In genomic region chr16:2009791-2010510, GRCh38 we compare ENCODE assay signal across 1 cellular context.
TF ChIP-seq lines count a peak whose summit lies in the region.

TSS of gene ZNF598 (minus strand) at chr16:2009821.

TF ChIP-seq in K562, 482 proteins besides CTCF, POLR2A, EP300 and RAD21 (continued from another document and continues in another):
- TF ChIP-seq ZNF707 (CRISPR knock-in tag; conservative IDR thresholded peaks at IDR 0.05) (no peak), NRF1 (conservative IDR thresholded peaks at IDR 0.05 in 1 of 2, IDR thresholded peaks at IDR 0.05 in 1 of 2) (no peak), ZKSCAN3 (CRISPR knock-in tag; IDR thresholded peaks at IDR 0.05) (no peak), RUNX1 (IDR thresholded peaks at IDR 0.05; ENCODE audit: low read depth) (no peak), ZNF384 (IDR thresholded peaks at IDR 0.05; ENCODE audit: low read depth, low read length) (no peak; the same call in 1 of the 2 replicates), NFATC3 (IDR thresholded peaks at IDR 0.05) (no peak), CBX2 (IDR thresholded peaks at IDR 0.05; ENCODE audit: insufficient read depth, low read length, poor library complexity, severe bottlenecking) (no peak), MTA1 (IDR thresholded peaks at IDR 0.05; ENCODE audit: borderline replicate concordance) (no peak), ID3 (CRISPR knock-in tag; IDR thresholded peaks at IDR 0.05) (no peak), ID3 (tag; IDR thresholded peaks at IDR 0.05) (peak; percentile 86), ZNF57 (CRISPR knock-in tag; IDR thresholded peaks at IDR 0.05) (no peak), PCBP2 (IDR thresholded peaks at IDR 0.05; ENCODE audit: low read depth, low read length, poor library complexity, severe bottlenecking) (no peak), ZNF197 (CRISPR knock-in tag; IDR thresholded peaks at IDR 0.05; ENCODE audit: low read depth) (peak; percentile 30; the same call in 1 of the 2 replicates), SAFB (IDR thresholded peaks at IDR 0.05; ENCODE audit: borderline replicate concordance, low read depth, low read length) (peak; percentile 89), E2F5 (CRISPR knock-in tag; IDR thresholded peaks at IDR 0.05) (peak; percentile 10; the same call in 1 of the 2 replicates), KDM1A (IDR thresholded peaks at IDR 0.05) (no peak), ZNF644 (tag; IDR thresholded peaks at IDR 0.05; ENCODE audit: low read depth) (0 out of 2 replicates have a peak, but pooled peaks have one; percentile 54), NFIC (IDR thresholded peaks at IDR 0.05) (peak; percentile 47), TCF3 (CRISPR knock-in tag; IDR thresholded peaks at IDR 0.05) (peak; percentile 18; the same call in 1 of the 2 replicates), ILF3 (IDR thresholded peaks at IDR 0.05; ENCODE audit: borderline replicate concordance) (no peak), POLR3A (IDR thresholded peaks at IDR 0.05; ENCODE audit: borderline replicate concordance, extremely low read depth, insufficient read depth, insufficient read length) (no peak), FOXK2 (conservative IDR thresholded peaks at IDR 0.05 in 1 of 2, IDR thresholded peaks at IDR 0.05 in 1 of 2; ENCODE audit: low read depth in 2 of 2) (peak; percentile 60 to 65; a peak in 3 of 4 replicates), RBM22 (IDR thresholded peaks at IDR 0.05; ENCODE audit: low read depth, low read length, poor library complexity, severe bottlenecking) (no peak), FOXP4 (CRISPR knock-in tag; IDR thresholded peaks at IDR 0.05; ENCODE audit: borderline replicate concordance) (no peak), ZNF444 (CRISPR knock-in tag; IDR thresholded peaks at IDR 0.05) (no peak), NFIX (CRISPR knock-in tag; IDR thresholded peaks at IDR 0.05; ENCODE audit: low read depth) (no peak), ZNF263 (CRISPR knock-in tag; IDR thresholded peaks at IDR 0.05; ENCODE audit: borderline replicate concordance) (no peak)
- TF ChIP-seq, protein P1, sequence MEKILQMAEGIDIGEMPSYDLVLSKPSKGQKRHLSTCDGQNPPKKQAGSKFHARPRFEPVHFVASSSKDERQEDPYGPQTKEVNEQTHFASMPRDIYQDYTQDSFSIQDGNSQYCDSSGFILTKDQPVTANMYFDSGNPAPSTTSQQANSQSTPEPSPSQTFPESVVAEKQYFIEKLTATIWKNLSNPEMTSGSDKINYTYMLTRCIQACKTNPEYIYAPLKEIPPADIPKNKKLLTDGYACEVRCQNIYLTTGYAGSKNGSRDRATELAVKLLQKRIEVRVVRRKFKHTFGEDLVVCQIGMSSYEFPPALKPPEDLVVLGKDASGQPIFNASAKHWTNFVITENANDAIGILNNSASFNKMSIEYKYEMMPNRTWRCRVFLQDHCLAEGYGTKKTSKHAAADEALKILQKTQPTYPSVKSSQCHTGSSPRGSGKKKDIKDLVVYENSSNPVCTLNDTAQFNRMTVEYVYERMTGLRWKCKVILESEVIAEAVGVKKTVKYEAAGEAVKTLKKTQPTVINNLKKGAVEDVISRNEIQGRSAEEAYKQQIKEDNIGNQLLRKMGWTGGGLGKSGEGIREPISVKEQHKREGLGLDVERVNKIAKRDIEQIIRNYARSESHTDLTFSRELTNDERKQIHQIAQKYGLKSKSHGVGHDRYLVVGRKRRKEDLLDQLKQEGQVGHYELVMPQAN (IDR thresholded peaks at IDR 0.05; ENCODE audit: borderline replicate concordance), result peak; percentile 93
- TF ChIP-seq, protein P2, sequence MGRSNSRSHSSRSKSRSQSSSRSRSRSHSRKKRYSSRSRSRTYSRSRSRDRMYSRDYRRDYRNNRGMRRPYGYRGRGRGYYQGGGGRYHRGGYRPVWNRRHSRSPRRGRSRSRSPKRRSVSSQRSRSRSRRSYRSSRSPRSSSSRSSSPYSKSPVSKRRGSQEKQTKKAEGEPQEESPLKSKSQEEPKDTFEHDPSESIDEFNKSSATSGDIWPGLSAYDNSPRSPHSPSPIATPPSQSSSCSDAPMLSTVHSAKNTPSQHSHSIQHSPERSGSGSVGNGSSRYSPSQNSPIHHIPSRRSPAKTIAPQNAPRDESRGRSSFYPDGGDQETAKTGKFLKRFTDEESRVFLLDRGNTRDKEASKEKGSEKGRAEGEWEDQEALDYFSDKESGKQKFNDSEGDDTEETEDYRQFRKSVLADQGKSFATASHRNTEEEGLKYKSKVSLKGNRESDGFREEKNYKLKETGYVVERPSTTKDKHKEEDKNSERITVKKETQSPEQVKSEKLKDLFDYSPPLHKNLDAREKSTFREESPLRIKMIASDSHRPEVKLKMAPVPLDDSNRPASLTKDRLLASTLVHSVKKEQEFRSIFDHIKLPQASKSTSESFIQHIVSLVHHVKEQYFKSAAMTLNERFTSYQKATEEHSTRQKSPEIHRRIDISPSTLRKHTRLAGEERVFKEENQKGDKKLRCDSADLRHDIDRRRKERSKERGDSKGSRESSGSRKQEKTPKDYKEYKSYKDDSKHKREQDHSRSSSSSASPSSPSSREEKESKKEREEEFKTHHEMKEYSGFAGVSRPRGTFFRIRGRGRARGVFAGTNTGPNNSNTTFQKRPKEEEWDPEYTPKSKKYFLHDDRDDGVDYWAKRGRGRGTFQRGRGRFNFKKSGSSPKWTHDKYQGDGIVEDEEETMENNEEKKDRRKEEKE (IDR thresholded peaks at IDR 0.05; ENCODE audit: borderline replicate concordance in 1 of 2, control insufficient read depth in 1 of 2, low read depth in 2 of 2, low read length in 1 of 2), result no peak
- TF ChIP-seq, protein P3, sequence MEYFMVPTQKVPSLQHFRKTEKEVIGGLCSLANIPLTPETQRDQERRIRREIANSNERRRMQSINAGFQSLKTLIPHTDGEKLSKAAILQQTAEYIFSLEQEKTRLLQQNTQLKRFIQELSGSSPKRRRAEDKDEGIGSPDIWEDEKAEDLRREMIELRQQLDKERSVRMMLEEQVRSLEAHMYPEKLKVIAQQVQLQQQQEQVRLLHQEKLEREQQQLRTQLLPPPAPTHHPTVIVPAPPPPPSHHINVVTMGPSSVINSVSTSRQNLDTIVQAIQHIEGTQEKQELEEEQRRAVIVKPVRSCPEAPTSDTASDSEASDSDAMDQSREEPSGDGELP (CRISPR knock-in tag; IDR thresholded peaks at IDR 0.05; ENCODE audit: borderline replicate concordance), result peak; percentile 78; the same call in 1 of the 2 replicates
- TF ChIP-seq, protein P4, sequence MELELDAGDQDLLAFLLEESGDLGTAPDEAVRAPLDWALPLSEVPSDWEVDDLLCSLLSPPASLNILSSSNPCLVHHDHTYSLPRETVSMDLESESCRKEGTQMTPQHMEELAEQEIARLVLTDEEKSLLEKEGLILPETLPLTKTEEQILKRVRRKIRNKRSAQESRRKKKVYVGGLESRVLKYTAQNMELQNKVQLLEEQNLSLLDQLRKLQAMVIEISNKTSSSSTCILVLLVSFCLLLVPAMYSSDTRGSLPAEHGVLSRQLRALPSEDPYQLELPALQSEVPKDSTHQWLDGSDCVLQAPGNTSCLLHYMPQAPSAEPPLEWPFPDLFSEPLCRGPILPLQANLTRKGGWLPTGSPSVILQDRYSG (tag; conservative IDR thresholded peaks at IDR 0.05; ENCODE audit: low read depth), result peak; percentile 58; the same call in 1 of the 2 replicates
- TF ChIP-seq, protein P5, sequence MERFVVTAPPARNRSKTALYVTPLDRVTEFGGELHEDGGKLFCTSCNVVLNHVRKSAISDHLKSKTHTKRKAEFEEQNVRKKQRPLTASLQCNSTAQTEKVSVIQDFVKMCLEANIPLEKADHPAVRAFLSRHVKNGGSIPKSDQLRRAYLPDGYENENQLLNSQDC (CRISPR knock-in tag; IDR thresholded peaks at IDR 0.05), result peak; percentile 77; the same call in 1 of the 2 replicates
- TF ChIP-seq, protein P6, sequence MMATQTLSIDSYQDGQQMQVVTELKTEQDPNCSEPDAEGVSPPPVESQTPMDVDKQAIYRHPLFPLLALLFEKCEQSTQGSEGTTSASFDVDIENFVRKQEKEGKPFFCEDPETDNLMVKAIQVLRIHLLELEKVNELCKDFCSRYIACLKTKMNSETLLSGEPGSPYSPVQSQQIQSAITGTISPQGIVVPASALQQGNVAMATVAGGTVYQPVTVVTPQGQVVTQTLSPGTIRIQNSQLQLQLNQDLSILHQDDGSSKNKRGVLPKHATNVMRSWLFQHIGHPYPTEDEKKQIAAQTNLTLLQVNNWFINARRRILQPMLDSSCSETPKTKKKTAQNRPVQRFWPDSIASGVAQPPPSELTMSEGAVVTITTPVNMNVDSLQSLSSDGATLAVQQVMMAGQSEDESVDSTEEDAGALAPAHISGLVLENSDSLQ (IDR thresholded peaks at IDR 0.05), result peak; percentile 26; the same call in 1 of the 2 replicates
- TF ChIP-seq, protein P7, sequence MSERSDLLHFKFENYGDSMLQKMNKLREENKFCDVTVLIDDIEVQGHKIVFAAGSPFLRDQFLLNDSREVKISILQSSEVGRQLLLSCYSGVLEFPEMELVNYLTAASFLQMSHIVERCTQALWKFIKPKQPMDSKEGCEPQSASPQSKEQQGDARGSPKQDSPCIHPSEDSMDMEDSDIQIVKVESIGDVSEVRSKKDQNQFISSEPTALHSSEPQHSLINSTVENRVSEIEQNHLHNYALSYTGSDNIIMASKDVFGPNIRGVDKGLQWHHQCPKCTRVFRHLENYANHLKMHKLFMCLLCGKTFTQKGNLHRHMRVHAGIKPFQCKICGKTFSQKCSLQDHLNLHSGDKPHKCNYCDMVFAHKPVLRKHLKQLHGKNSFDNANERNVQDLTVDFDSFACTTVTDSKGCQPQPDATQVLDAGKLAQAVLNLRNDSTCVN (CRISPR knock-in tag; IDR thresholded peaks at IDR 0.05), result no peak
- TF ChIP-seq, protein P8, sequence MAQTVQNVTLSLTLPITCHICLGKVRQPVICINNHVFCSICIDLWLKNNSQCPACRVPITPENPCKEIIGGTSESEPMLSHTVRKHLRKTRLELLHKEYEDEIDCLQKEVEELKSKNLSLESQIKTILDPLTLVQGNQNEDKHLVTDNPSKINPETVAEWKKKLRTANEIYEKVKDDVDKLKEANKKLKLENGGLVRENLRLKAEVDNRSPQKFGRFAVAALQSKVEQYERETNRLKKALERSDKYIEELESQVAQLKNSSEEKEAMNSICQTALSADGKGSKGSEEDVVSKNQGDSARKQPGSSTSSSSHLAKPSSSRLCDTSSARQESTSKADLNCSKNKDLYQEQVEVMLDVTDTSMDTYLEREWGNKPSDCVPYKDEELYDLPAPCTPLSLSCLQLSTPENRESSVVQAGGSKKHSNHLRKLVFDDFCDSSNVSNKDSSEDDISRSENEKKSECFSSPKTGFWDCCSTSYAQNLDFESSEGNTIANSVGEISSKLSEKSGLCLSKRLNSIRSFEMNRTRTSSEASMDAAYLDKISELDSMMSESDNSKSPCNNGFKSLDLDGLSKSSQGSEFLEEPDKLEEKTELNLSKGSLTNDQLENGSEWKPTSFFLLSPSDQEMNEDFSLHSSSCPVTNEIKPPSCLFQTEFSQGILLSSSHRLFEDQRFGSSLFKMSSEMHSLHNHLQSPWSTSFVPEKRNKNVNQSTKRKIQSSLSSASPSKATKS (CRISPR knock-in tag; IDR thresholded peaks at IDR 0.05), result no peak
- TF ChIP-seq, protein P9, sequence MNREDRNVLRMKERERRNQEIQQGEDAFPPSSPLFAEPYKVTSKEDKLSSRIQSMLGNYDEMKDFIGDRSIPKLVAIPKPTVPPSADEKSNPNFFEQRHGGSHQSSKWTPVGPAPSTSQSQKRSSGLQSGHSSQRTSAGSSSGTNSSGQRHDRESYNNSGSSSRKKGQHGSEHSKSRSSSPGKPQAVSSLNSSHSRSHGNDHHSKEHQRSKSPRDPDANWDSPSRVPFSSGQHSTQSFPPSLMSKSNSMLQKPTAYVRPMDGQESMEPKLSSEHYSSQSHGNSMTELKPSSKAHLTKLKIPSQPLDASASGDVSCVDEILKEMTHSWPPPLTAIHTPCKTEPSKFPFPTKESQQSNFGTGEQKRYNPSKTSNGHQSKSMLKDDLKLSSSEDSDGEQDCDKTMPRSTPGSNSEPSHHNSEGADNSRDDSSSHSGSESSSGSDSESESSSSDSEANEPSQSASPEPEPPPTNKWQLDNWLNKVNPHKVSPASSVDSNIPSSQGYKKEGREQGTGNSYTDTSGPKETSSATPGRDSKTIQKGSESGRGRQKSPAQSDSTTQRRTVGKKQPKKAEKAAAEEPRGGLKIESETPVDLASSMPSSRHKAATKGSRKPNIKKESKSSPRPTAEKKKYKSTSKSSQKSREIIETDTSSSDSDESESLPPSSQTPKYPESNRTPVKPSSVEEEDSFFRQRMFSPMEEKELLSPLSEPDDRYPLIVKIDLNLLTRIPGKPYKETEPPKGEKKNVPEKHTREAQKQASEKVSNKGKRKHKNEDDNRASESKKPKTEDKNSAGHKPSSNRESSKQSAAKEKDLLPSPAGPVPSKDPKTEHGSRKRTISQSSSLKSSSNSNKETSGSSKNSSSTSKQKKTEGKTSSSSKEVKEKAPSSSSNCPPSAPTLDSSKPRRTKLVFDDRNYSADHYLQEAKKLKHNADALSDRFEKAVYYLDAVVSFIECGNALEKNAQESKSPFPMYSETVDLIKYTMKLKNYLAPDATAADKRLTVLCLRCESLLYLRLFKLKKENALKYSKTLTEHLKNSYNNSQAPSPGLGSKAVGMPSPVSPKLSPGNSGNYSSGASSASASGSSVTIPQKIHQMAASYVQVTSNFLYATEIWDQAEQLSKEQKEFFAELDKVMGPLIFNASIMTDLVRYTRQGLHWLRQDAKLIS (CRISPR knock-in tag; IDR thresholded peaks at IDR 0.05), result no peak
